34 cellular contexts compared by ENCODE assay signal in genomic region chr18:9878095-9878494, GRCh38. TPM values are rescaled to one million over a fixed set of nuclear protein-coding genes. Genes with fewer than 3 reads are reported as not detected.
"Had no signal": no experiment of that assay in that cellular context is flagged by ENCODE, and none has a peak within 500 bp of the region (broad histone marks: within the 10 kb centered on the region; RNA-seq: fewer than 3 reads in every experiment).

No MANE protein-coding gene starts in this region.

- H3K9me3 ChIP-seq: esophagus muscularis mucosa, gastrocnemius medialis, pancreas, prostate gland, sigmoid colon, upper lobe of left lung, vagina had no signal

- H3K36me3 ChIP-seq: esophagus muscularis mucosa, gastrocnemius medialis, pancreas, prostate gland, sigmoid colon, upper lobe of left lung, vagina, WERI-Rb-1 had no signal

- H3K27me3 ChIP-seq: esophagus muscularis mucosa, gastrocnemius medialis, pancreas, sigmoid colon, upper lobe of left lung, vagina had no signal

- FAIRE-seq: astrocyte, colon, pancreas, small intestine had no signal

- H3K27ac ChIP-seq: gastrocnemius medialis, prostate gland, WERI-Rb-1 had no signal

- H3K4me1 ChIP-seq: prostate gland had no signal

- H3K4me3 ChIP-seq: prostate gland, upper lobe of left lung had no signal

- DNase-seq: activated CD4-positive, alpha-beta T cell treated with anti-CD3 and anti-CD28 coated beads for 48 hours; activated CD4-positive, alpha-beta T cell treated with anti-CD3 and anti-CD28 coated beads, Interleukin-2, amount 50 U/mL, for 48 hours; activated CD8-positive, alpha-beta memory T cell treated with anti-CD3 and anti-CD28 coated beads, Interleukin-2, amount 50 U/mL, for 4 hours; activated effector memory CD4-positive, alpha-beta T cell treated with anti-CD3 and anti-CD28 coated beads, Interleukin-2, amount 50 U/mL, for 16 hours; activated naive CD4-positive, alpha-beta T cell treated with anti-CD3 and anti-CD28 coated beads, Interleukin-2, amount 10 ng/mL, durations not matched to agents 7 days and 5 days; activated naive CD8-positive, alpha-beta T cell treated with anti-CD3 and anti-CD28 coated beads, Interleukin-2, amount 10 ng/mL, durations not matched to agents 7 days and 5 days; activated T-cell treated with anti-CD3 and anti-CD28 coated beads, Interleukin-2, amount 50 U/mL, for 1 hour; amniotic stem cell; dermis blood vessel endothelial cell; effector CD4-positive, alpha-beta T cell; gastrocnemius medialis; glutamatergic neuron; midbrain; naive thymus-derived CD4-positive, alpha-beta T cell; pancreas; sigmoid colon; small intestine; stimulated activated CD4-positive, alpha-beta T cell treated with anti-CD3 and anti-CD28 coated beads, Interleukin-1b, Interleukin-23, amount 100 ng/mL, for 48 hours; stimulated activated CD4-positive, alpha-beta T cell treated with anti-CD3 and anti-CD28 coated beads, Interleukin-4, amount 100 ng/mL, for 4 hours; stimulated activated CD8-positive, alpha-beta memory T cell treated with anti-CD3 and anti-CD28 coated beads, Interleukin-4, amount 100 ng/mL, for 48 hours; stimulated activated naive CD8-positive, alpha-beta T cell treated with anti-CD3 and anti-CD28 coated beads, Interleukin-15, amount 100 ng/mL, for 72 hours; substantia nigra; upper lobe of left lung had no signal

- ATAC-seq: activated CD4-positive, CD25-positive, alpha-beta regulatory T cell treated with anti-CD3 and anti-CD28 coated beads, Interleukin-2, amount 50 U/mL, for 24 hours; gastrocnemius medialis; naive thymus-derived CD4-positive, alpha-beta T cell; stimulated activated memory B cell treated with anti-CD40 and anti-IgM and Interleukin-4, amounts not matched to agents 10 μg/mL and 1 μg/mL and 100 μg/mL, for 72 hours; stimulated activated naive CD8-positive, alpha-beta T cell treated with anti-CD3 and anti-CD28 coated beads, Interleukin-15, amount 100 ng/mL, for 72 hours had no signal

RNA-seq across cellular contexts. Expression of gene TXNDC2, which starts 7.7 kb away (rescaled TPM):
- total RNA-seq: activated CD8-positive, alpha-beta memory T cell treated with anti-CD3 and anti-CD28 coated beads for 36 hours; activated naive CD8-positive, alpha-beta T cell treated with anti-CD3 and anti-CD28 coated beads, Interleukin-2, amount 10 ng/mL, durations not matched to agents 7 days and 5 days; dermis blood vessel endothelial cell; gastrocnemius medialis; kidney epithelial cell; pancreas; sigmoid colon; T-helper 1 cell treated with Interleukin-12 subunit alpha and Interleukin-12 subunit beta and Interleukin-4 antibody, amounts not matched to agents 30 ng/mL and 1 ng/mL, for 36 hours had no signal
- polyA plus RNA-seq: naive thymus-derived CD4-positive, alpha-beta T cell; pancreas had no signal
